ENCODE assay signal across 1 cellular context in genomic region chr5:123721721-123722276, GRCh38.
TF ChIP-seq lines count a peak whose summit lies in the region.

No MANE protein-coding gene starts in this region.

TF ChIP-seq in IMR-90, 13 proteins besides CTCF, POLR2A, EP300 and RAD21:
- no peak for TF ChIP-seq CHD1 (IDR thresholded peaks at IDR 0.05; ENCODE audit: low read depth, low read length)
- no peak for TF ChIP-seq FOS (IDR thresholded peaks at IDR 0.05; ENCODE audit: low read depth, low read length)
- no peak for TF ChIP-seq CEBPB (IDR thresholded peaks at IDR 0.05; ENCODE audit: low read depth, low read length)
- no peak for TF ChIP-seq RCOR1 (IDR thresholded peaks at IDR 0.05; ENCODE audit: insufficient replicate concordance, low read length)
- no peak for TF ChIP-seq BHLHE40 (IDR thresholded peaks at IDR 0.05; ENCODE audit: low read depth, low read length)
- TF ChIP-seq, protein P1, sequence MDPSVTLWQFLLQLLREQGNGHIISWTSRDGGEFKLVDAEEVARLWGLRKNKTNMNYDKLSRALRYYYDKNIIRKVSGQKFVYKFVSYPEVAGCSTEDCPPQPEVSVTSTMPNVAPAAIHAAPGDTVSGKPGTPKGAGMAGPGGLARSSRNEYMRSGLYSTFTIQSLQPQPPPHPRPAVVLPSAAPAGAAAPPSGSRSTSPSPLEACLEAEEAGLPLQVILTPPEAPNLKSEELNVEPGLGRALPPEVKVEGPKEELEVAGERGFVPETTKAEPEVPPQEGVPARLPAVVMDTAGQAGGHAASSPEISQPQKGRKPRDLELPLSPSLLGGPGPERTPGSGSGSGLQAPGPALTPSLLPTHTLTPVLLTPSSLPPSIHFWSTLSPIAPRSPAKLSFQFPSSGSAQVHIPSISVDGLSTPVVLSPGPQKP (IDR thresholded peaks at IDR 0.05; ENCODE audit: borderline replicate concordance, low read depth, low read length) = no peak
- no peak for TF ChIP-seq MXI1 (IDR thresholded peaks at IDR 0.05; ENCODE audit: borderline replicate concordance, low read depth, low read length)
- peak; percentile 67 for TF ChIP-seq MAFK (IDR thresholded peaks at IDR 0.05; ENCODE audit: low read depth, low read length)
